In genomic region chr20:34713194-34713943, GRCh38 we compare ENCODE assay signal across 10 cellular contexts. TPM values are rescaled to one million over a fixed set of nuclear protein-coding genes. Genes with fewer than 3 reads are reported as not detected.
DNase-seq lines count a peak whose midpoint lies in the region; ATAC-seq and TF ChIP-seq lines count a peak whose summit lies in the region.
"Had no signal": no experiment of that assay in that cellular context is flagged by ENCODE, and none has a peak within 500 bp of the region (broad histone marks: within the 10 kb centered on the region; RNA-seq: fewer than 3 reads in every experiment).

No MANE protein-coding gene starts in this region.

- H3K27me3 Mint-ChIP-seq in glutamatergic neuron (ENCODE audit: unreplicated experiment): peaks cover 4% of the 10 kb centered on the region
- peaks cover 16% of the 10 kb centered on the region for H3K27me3 Mint-ChIP-seq in nephron progenitor cell (ENCODE audit: low read depth, poor library complexity)

- H3K9me3 Mint-ChIP-seq in glutamatergic neuron (ENCODE audit: unreplicated experiment) (peaks cover 11% of the 10 kb centered on the region), nephron progenitor cell (no peaks in the 10 kb centered on the region)
- H3K9me3 Mint-ChIP-seq: activated naive CD8-positive, alpha-beta T cell treated with anti-CD3 and anti-CD28 coated beads, Interleukin-2, amount 10 ng/mL, durations not matched to agents 7 days and 5 days had no signal

- no peak overlapping the region for H2AFZ ChIP-seq in ACC112 (ENCODE audit: low read length, unreplicated experiment)

- DNase-seq in SW480 (ENCODE audit: low spot score) (peak; percentile 78), glutamatergic neuron (no peak), nephron progenitor cell (no peak)
- DNase-seq: activated naive CD8-positive, alpha-beta T cell treated with anti-CD3 and anti-CD28 coated beads, Interleukin-2, amount 10 ng/mL, durations not matched to agents 7 days and 5 days; NCI-H1105 treated with DMSO at 0.1 percent for 48 hours had no signal

- peaks cover 30% of the 10 kb centered on the region for H3K4me1 ChIP-seq in ACC112 (ENCODE audit: control insufficient read depth, insufficient read depth, low read length, unreplicated experiment)

- H3K79me2 ChIP-seq in ACC112 (ENCODE audit: control insufficient read depth, insufficient read depth, low read length, unreplicated experiment): no peaks in the 10 kb centered on the region

- no peak for TF ChIP-seq CTCF in glutamatergic neuron (IDR thresholded peaks at IDR 0.05; ENCODE audit: partially characterized antibody, unreplicated experiment)
- TF ChIP-seq CTCF in nephron progenitor cell (IDR thresholded peaks at IDR 0.05): no peak

- H3K4me3 Mint-ChIP-seq in glutamatergic neuron (ENCODE audit: unreplicated experiment): no peak overlapping the region
- no peak overlapping the region for H3K4me3 Mint-ChIP-seq in nephron progenitor cell
- H3K4me3 Mint-ChIP-seq: activated naive CD8-positive, alpha-beta T cell treated with anti-CD3 and anti-CD28 coated beads, Interleukin-2, amount 10 ng/mL, durations not matched to agents 7 days and 5 days had no signal

- H3K36me3 ChIP-seq in ACC112 (ENCODE audit: insufficient read depth, low read length): peaks cover 9% of the 10 kb centered on the region

- H3K27ac ChIP-seq in ACC112 (ENCODE audit: low read depth, low read length): peak overlapping the region; percentile 63

- peak; percentile 28 for TF ChIP-seq POLR2A in GM18505 (IDR thresholded peaks at IDR 0.05; ENCODE audit: borderline replicate concordance, extremely low read depth, insufficient read depth, insufficient read length)

- H3K36me3 Mint-ChIP-seq in glutamatergic neuron (ENCODE audit: unreplicated experiment) (no peaks in the 10 kb centered on the region), nephron progenitor cell (ENCODE audit: low read depth) (peaks cover 30% of the 10 kb centered on the region)

- H3K4me1 Mint-ChIP-seq in glutamatergic neuron (ENCODE audit: low read depth, unreplicated experiment): peaks cover 13% of the 10 kb centered on the region
- peaks cover 12% of the 10 kb centered on the region for H3K4me1 Mint-ChIP-seq in nephron progenitor cell

- H3K27ac Mint-ChIP-seq in glutamatergic neuron (ENCODE audit: unreplicated experiment) (peak overlapping the region; percentile 20), nephron progenitor cell (no peak overlapping the region)
- H3K27ac Mint-ChIP-seq: activated naive CD8-positive, alpha-beta T cell treated with anti-CD3 and anti-CD28 coated beads, Interleukin-2, amount 10 ng/mL, durations not matched to agents 7 days and 5 days had no signal

- no peak overlapping the region for H3K4me3 ChIP-seq in ACC112 (ENCODE audit: low read depth, low read length)

- no peaks in the 10 kb centered on the region for H3K27me3 ChIP-seq in ACC112 (ENCODE audit: insufficient read depth, low read length)

- ATAC-seq in GM18505 (IDR thresholded peaks at IDR 0.05; ENCODE audit: unreplicated experiment): no peak
- no peak for ATAC-seq in GM18519 (IDR thresholded peaks at IDR 0.05; ENCODE audit: low FRiP score, unreplicated experiment)
- ATAC-seq in HG03521 (IDR thresholded peaks at IDR 0.05; ENCODE audit: unreplicated experiment): no peak
- no peak for ATAC-seq in GM19023 (IDR thresholded peaks at IDR 0.05; ENCODE audit: unreplicated experiment)

RNA-seq across cellular contexts. Expression of gene TP53INP2, which starts 9.2 kb away (rescaled TPM):
- 178 TPM for total RNA-seq in glutamatergic neuron (ENCODE audit: unreplicated experiment)

RNA-seq across cellular contexts. Expression of gene PIGU, which starts 36.5 kb away (rescaled TPM):
- total RNA-seq in glutamatergic neuron (ENCODE audit: unreplicated experiment): 19.4 TPM
